ENCODE assay signal across 1 cellular context in the genomic region with DNA sequence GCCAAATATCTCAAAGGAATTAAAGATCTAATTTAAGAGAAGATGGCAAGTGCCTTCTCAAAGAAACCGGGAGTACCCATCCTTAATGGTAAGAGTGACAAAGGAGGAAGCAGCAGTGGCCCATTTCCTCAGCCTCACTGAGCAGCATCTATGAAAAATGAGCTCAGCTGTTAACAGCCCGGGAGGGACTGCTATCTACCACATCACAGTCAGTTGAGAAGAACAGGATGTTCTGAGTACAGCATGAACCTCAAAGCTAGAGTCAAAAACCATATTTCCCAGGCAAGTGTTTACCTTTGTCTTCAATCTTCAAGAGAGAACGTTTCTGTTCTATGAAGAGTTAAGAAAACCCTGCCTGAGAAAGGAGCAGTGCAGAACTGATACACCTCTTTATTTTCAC.
TF ChIP-seq lines count a peak whose summit lies in the region.

No MANE protein-coding gene starts in this region.

TF ChIP-seq in GM12878, 131 proteins besides CTCF, POLR2A, EP300 and RAD21 (continued from another document):
- TF ChIP-seq WRNIP1 (IDR thresholded peaks at IDR 0.05; ENCODE audit: borderline replicate concordance, low read depth, low read length) (no peak), BRCA1 (IDR thresholded peaks at IDR 0.05; ENCODE audit: low read depth, low read length) (no peak), KLF5 (IDR thresholded peaks at IDR 0.05; ENCODE audit: partially characterized antibody) (no peak), ZSCAN29 (IDR thresholded peaks at IDR 0.05) (no peak), NBN (IDR thresholded peaks at IDR 0.05) (no peak), BACH1 (IDR thresholded peaks at IDR 0.05; ENCODE audit: borderline replicate concordance) (no peak), KDM1A (IDR thresholded peaks at IDR 0.05; ENCODE audit: borderline replicate concordance) (no peak)
TF ChIP-seq in GM12878: peak in this region for 35.
